Comparison of ENCODE assay signal across 19 cellular contexts in genomic region chr14:84988391-84988790, GRCh38.
A peak's percentile ranks its signal among the peaks of the same experiment; 100 is the strongest.
DNase-seq lines count a peak whose midpoint lies in the region; FAIRE-seq and TF ChIP-seq lines count a peak whose summit lies in the region.
"Had no signal": no experiment of that assay in that cellular context is flagged by ENCODE, and none has a peak within 500 bp of the region (broad histone marks: within the 10 kb centered on the region; RNA-seq: fewer than 3 reads in every experiment).

No MANE protein-coding gene starts in this region.

- H2BK120ac ChIP-seq in mesenchymal stem cell (ENCODE audit: low read depth, low read length): no peak overlapping the region

- no peak overlapping the region for H3K18ac ChIP-seq in mesenchymal stem cell (ENCODE audit: low read depth in 1 of 2, low read length in 2 of 2)

- no peaks in the 10 kb centered on the region for H3K79me1 ChIP-seq in mesenchymal stem cell (replicated peaks; ENCODE audit: low read length, poor library complexity, severe bottlenecking)

- no peak overlapping the region for H2AK5ac ChIP-seq in mesenchymal stem cell (ENCODE audit: low read length, severe bottlenecking)

- no peak overlapping the region for H4K8ac ChIP-seq in mesenchymal stem cell (ENCODE audit: low read length)

- H3K27ac ChIP-seq in mesenchymal stem cell (ENCODE audit: low read length, poor library complexity, severe bottlenecking): no peak overlapping the region
- H3K27ac ChIP-seq: RWPE1 had no signal

- no peak overlapping the region for H3K4me3 ChIP-seq in bronchial epithelial cell (ENCODE audit: low read depth, low read length)
- no peak overlapping the region for H3K4me3 ChIP-seq in mesenchymal stem cell (ENCODE audit: insufficient read depth in 1 of 2, low read depth in 1 of 2, low read length in 2 of 2)
- H3K4me3 ChIP-seq in skeletal muscle cell (ENCODE audit: low read depth, low read length): no peak overlapping the region

- H3K27me3 ChIP-seq in bronchial epithelial cell (ENCODE audit: control insufficient read depth, insufficient read depth, low read length) (no peaks in the 10 kb centered on the region), mesenchymal stem cell (ENCODE audit: control insufficient read depth in 1 of 2, insufficient read depth in 1 of 2, low read length in 2 of 2) (no peaks in the 10 kb centered on the region)

- H3K14ac ChIP-seq in mesenchymal stem cell (ENCODE audit: low read length in 2 of 2): no peak overlapping the region

- no peak overlapping the region for H2BK5ac ChIP-seq in mesenchymal stem cell (ENCODE audit: low read depth, low read length, poor library complexity, severe bottlenecking)

- no peak overlapping the region for H2AFZ ChIP-seq in mesenchymal stem cell (ENCODE audit: low read depth, low read length)

- no peak overlapping the region for H3K4ac ChIP-seq in mesenchymal stem cell (ENCODE audit: low read depth in 1 of 2, low read length in 2 of 2)

- no peak overlapping the region for H3K9ac ChIP-seq in mesenchymal stem cell (ENCODE audit: low read length)
- H3K9ac ChIP-seq: SK-N-SH had no signal

- no peak overlapping the region for H4K91ac ChIP-seq in mesenchymal stem cell (ENCODE audit: low read length)

- DNase-seq in HT1080 (ENCODE audit: low read depth) (peak; percentile 2), bronchial epithelial cell (ENCODE audit: low read depth) (no peak), mesenchymal stem cell (peak; percentile 35), skeletal muscle cell (ENCODE audit: low read depth) (peak; percentile 25), GDM1 (lab: John Stamatoyannopoulos, UW) (no peak), NCI-H226 (no peak)
- DNase-seq in stimulated activated CD4-positive, alpha-beta T cell treated with anti-CD3 and anti-CD28 coated beads, Interleukin-2, amount 100 ng/mL, for 48 hours: no peak
- DNase-seq: CD4-positive, CD25-positive, alpha-beta regulatory T cell; COR-L47; DMS79; NCI-H1694 treated with DMSO at 0.1 percent for 48 hours; NCI-H2227 treated with DMSO at 0.1 percent for 48 hours; NCI-H524; NCI-H774; NK-92 treated with Interleukin-12 subunit alpha and Interleukin-12 subunit beta, amount 100 ng/mL, for 24 hours; SHP77 treated with DMSO at 0.1 percent for 48 hours; SK-N-SH had no signal

- H3K4me2 ChIP-seq in mesenchymal stem cell (ENCODE audit: low read length, poor library complexity, severe bottlenecking): no peak overlapping the region
- H3K4me2 ChIP-seq: SK-N-SH had no signal

- no peak overlapping the region for H2BK15ac ChIP-seq in mesenchymal stem cell (ENCODE audit: low read depth, poor library complexity, severe bottlenecking)

- no peaks in the 10 kb centered on the region for H3K4me1 ChIP-seq in mesenchymal stem cell (ENCODE audit: control insufficient read depth, insufficient read depth, low read depth, low read length)

- 82% methylated on average over 5 of the region's 6 CpGs for WGBS in mesenchymal stem cell

- H3K9me3 ChIP-seq in mesenchymal stem cell (ENCODE audit: control insufficient read depth, low read length): no peaks in the 10 kb centered on the region
- H3K9me3 ChIP-seq: SK-N-SH had no signal

- H3K23ac ChIP-seq in mesenchymal stem cell (ENCODE audit: low read length in 2 of 2): no peak overlapping the region

- no peak for TF ChIP-seq CTCF in bronchial epithelial cell (IDR thresholded peaks at IDR 0.05; ENCODE audit: insufficient read depth, low read length, severe bottlenecking)

- H2BK12ac ChIP-seq in mesenchymal stem cell (ENCODE audit: low read length in 2 of 2): no peak overlapping the region

- peak; percentile 32 for FAIRE-seq in bronchial epithelial cell (lab: Jason Lieb, UNC)
- FAIRE-seq: GM19239 had no signal

- no peaks in the 10 kb centered on the region for H3K36me3 ChIP-seq in bronchial epithelial cell (ENCODE audit: control insufficient read depth, insufficient read depth, low read length)
- no peaks in the 10 kb centered on the region for H3K36me3 ChIP-seq in mesenchymal stem cell (ENCODE audit: control insufficient read depth in 1 of 2, insufficient read depth in 2 of 2, low read depth in 1 of 2, low read length in 2 of 2)

Comparison
In these comparisons a context has a peak if more than half of its experiments do, and no peak if none do; other contexts are left out.
1. DNase-seq: peak in HT1080 (single experiment), mesenchymal stem cell (single experiment) and skeletal muscle cell (single experiment); none in bronchial epithelial cell (single experiment), GDM1 (single experiment), stimulated activated CD4-positive, alpha-beta T cell treated with anti-CD3 and anti-CD28 coated beads, Interleukin-2, amount 100 ng/mL, for 48 hours (0 of 2) and NCI-H226 (single experiment).